Comparison of ENCODE assay signal across 30 cellular contexts in the genomic region with DNA sequence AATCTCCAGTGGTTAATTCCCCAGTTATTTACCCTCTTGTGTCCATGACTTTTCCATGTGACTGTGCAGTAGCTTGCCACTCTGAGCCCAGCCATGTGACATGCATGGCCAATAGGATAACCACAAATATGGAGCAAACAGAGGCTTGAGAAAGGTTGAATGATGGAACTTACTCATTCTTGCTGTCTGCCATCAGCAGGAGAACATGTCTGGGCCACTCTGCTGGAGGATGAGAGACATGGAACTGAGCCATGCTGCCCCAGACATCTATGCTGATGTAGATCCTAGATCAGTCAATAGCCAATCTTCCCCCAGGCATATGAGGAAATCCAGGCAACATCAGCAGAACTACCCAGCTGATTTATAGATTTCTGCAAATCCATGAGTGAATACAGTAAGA.
"Had no signal": no experiment of that assay in that cellular context is flagged by ENCODE, and none has a peak within 500 bp of the region (broad histone marks: within the 10 kb centered on the region; RNA-seq: fewer than 3 reads in every experiment).

No MANE protein-coding gene starts in this region.

- H3K27ac ChIP-seq: ascending aorta, Peyer's patch, RWPE1, SJCRH30 had no signal

- H3K27me3 ChIP-seq: ascending aorta, Peyer's patch had no signal

- H3K4me1 ChIP-seq: ascending aorta, Peyer's patch, SJCRH30 had no signal

- ATAC-seq: activated naive CD4-positive, alpha-beta T cell treated with anti-CD3 and anti-CD28 coated beads, Interleukin-2, amount 50 U/mL, for 72 hours; activated naive CD8-positive, alpha-beta T cell treated with anti-CD3 and anti-CD28 coated beads, Interleukin-2, amount 50 U/mL, for 24 hours; activated T-cell treated with anti-CD3 and anti-CD28 coated beads, Interleukin-2, amount 50 U/mL, for 4 hours; T-cell had no signal

- H3K27me3 Mint-ChIP-seq: activated CD4-positive, alpha-beta T cell treated with anti-CD3 and anti-CD28 coated beads, Interleukin-2, amount 10 ng/mL, durations not matched to agents 24 days and 14 days; activated naive CD8-positive, alpha-beta T cell treated with anti-CD3 and anti-CD28 coated beads, Interleukin-2, amount 50 U/mL, for 24 hours; T-cell had no signal

- H3K4me3 Mint-ChIP-seq: activated CD4-positive, alpha-beta T cell treated with anti-CD3 and anti-CD28 coated beads, Interleukin-2, amount 10 ng/mL, durations not matched to agents 24 days and 14 days; activated naive CD8-positive, alpha-beta T cell treated with anti-CD3 and anti-CD28 coated beads, Interleukin-2, amount 50 U/mL, for 24 hours; activated T-cell treated with anti-CD3 and anti-CD28 coated beads, Interleukin-2, amount 50 U/mL, for 4 hours; brain; T-cell had no signal

- H3K36me3 Mint-ChIP-seq: activated naive CD4-positive, alpha-beta T cell treated with anti-CD3 and anti-CD28 coated beads, Interleukin-2, amount 50 U/mL, for 72 hours; brain; T-cell had no signal

- H3K36me3 ChIP-seq: ascending aorta, Peyer's patch, SJCRH30 had no signal

- DNase-seq: activated B cell treated with CpG ODN at 0.5 μM for 24 hours; activated CD4-positive, alpha-beta T cell treated with anti-CD3 and anti-CD28 coated beads for 1 hour; activated CD4-positive, alpha-beta T cell treated with anti-CD3 and anti-CD28 coated beads, Interleukin-2, amount 10 ng/mL, durations not matched to agents 24 days and 14 days; activated CD4-positive, alpha-beta T cell treated with anti-CD3 and anti-CD28 coated beads, Interleukin-2, amount 50 U/mL, for 48 hours; activated CD8-positive, alpha-beta memory T cell treated with anti-CD3 and anti-CD28 coated beads for 24 hours; activated effector memory CD4-positive, alpha-beta T cell treated with anti-CD3 and anti-CD28 coated beads, Interleukin-2, amount 50 U/mL, for 16 hours; activated naive CD4-positive, alpha-beta T cell treated with Interleukin-2 at 50 U/mL for 16 hours; activated naive CD8-positive, alpha-beta T cell treated with anti-CD3 and anti-CD28 coated beads, Interleukin-2, amount 50 U/mL, for 24 hours; activated T-cell treated with anti-CD3 and anti-CD28 coated beads, Interleukin-2, amount 50 U/mL, for 4 hours; amniotic stem cell; Karpas-422; NCI-H1092; NCI-H1417; NCI-H1930; NCI-H2171; NCI-H226; NCI-H526; NCI-H82; OCI-M1; Peyer's patch; Right ventricle myocardium superior; SJCRH30; T-cell; T-helper 2 cell; T1000 had no signal

- H3K4me1 Mint-ChIP-seq: activated CD4-positive, alpha-beta T cell treated with anti-CD3 and anti-CD28 coated beads, Interleukin-2, amount 10 ng/mL, durations not matched to agents 24 days and 14 days; activated naive CD8-positive, alpha-beta T cell treated with anti-CD3 and anti-CD28 coated beads, Interleukin-2, amount 50 U/mL, for 24 hours; T-cell had no signal

- H3K9me3 ChIP-seq: ascending aorta, Peyer's patch, SJCRH30 had no signal

- H3K27ac Mint-ChIP-seq: activated B cell treated with CpG ODN at 0.5 μM for 24 hours; activated CD4-positive, alpha-beta T cell treated with anti-CD3 and anti-CD28 coated beads, Interleukin-2, amount 10 ng/mL, durations not matched to agents 24 days and 14 days; activated naive CD4-positive, alpha-beta T cell treated with anti-CD3 and anti-CD28 coated beads, Interleukin-2, amount 50 U/mL, for 72 hours; activated naive CD8-positive, alpha-beta T cell treated with anti-CD3 and anti-CD28 coated beads, Interleukin-2, amount 50 U/mL, for 24 hours; T-cell had no signal

- H3K4me3 ChIP-seq: ascending aorta, Peyer's patch, SJCRH30 had no signal

- H3K9me3 Mint-ChIP-seq: activated B cell treated with CpG ODN at 0.5 μM for 24 hours; activated CD4-positive, alpha-beta T cell treated with anti-CD3 and anti-CD28 coated beads, Interleukin-2, amount 10 ng/mL, durations not matched to agents 24 days and 14 days; activated naive CD4-positive, alpha-beta T cell treated with anti-CD3 and anti-CD28 coated beads, Interleukin-2, amount 50 U/mL, for 72 hours; activated naive CD8-positive, alpha-beta T cell treated with anti-CD3 and anti-CD28 coated beads, Interleukin-2, amount 50 U/mL, for 24 hours; activated T-cell treated with anti-CD3 and anti-CD28 coated beads, Interleukin-2, amount 50 U/mL, for 4 hours; brain; T-cell had no signal

- FAIRE-seq: TTC549 had no signal
